ENCODE assay signal across 2 cellular contexts in the genomic region with DNA sequence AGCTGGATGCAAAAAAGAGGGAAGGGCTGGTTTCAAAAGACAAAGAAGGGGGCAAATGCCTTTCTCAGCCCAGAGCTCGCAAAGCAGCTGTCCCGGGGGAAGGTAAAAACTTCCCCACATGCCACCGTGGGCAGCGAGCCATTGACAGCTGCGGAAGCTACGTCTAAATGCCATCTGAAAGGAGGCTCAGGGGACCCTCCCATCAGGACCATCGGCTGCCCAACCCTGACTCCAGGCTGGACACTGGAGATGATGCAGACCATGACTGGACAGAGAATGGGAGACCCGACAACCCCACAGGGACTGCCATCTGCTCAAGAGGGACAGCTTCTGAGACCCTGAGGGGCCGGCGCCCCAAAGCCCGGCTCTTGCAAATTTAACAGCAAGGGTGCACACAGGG.
TF ChIP-seq lines count a peak whose summit lies in the region.

No MANE protein-coding gene starts in this region.

TF ChIP-seq in GM12891, 5 proteins besides CTCF, POLR2A, EP300 and RAD21 (continued from another document):
- TF ChIP-seq TAF1 (IDR thresholded peaks at IDR 0.05; ENCODE audit: low read depth, low read length): no peak

TF ChIP-seq in HepG2, 621 proteins besides CTCF, POLR2A, EP300 and RAD21 (continued from another document):
- TF ChIP-seq, protein P1, sequence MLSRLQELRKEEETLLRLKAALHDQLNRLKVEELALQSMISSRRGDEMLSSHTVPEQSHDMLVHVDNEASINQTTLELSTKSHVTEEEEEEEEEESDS (CRISPR knock-in tag; IDR thresholded peaks at IDR 0.05; ENCODE audit: borderline replicate concordance): no peak
- TF ChIP-seq MTA1 (CRISPR knock-in tag; IDR thresholded peaks at IDR 0.05; ENCODE audit: borderline replicate concordance) (no peak), ZNF816 (CRISPR knock-in tag; IDR thresholded peaks at IDR 0.05; ENCODE audit: borderline replicate concordance) (no peak), PRMT3 (CRISPR knock-in tag; IDR thresholded peaks at IDR 0.05; ENCODE audit: borderline replicate concordance, low read depth) (no peak), ZMAT3 (CRISPR knock-in tag; conservative IDR thresholded peaks at IDR 0.05) (no peak), ZNF484 (CRISPR knock-in tag; IDR thresholded peaks at IDR 0.05; ENCODE audit: borderline replicate concordance, low read depth) (no peak), ZNF326 (CRISPR knock-in tag; IDR thresholded peaks at IDR 0.05; ENCODE audit: borderline replicate concordance) (no peak), ZNF841 (CRISPR knock-in tag; IDR thresholded peaks at IDR 0.05; ENCODE audit: borderline replicate concordance) (no peak), GTF2F1 (IDR thresholded peaks at IDR 0.05; ENCODE audit: low read length) (no peak), ZNF530 (CRISPR knock-in tag; IDR thresholded peaks at IDR 0.05; ENCODE audit: low read depth) (no peak), SAP130 (CRISPR knock-in tag; IDR thresholded peaks at IDR 0.05; ENCODE audit: low read depth) (no peak), SIX1 (CRISPR knock-in tag; IDR thresholded peaks at IDR 0.05; ENCODE audit: borderline replicate concordance) (no peak)
- TF ChIP-seq, protein P2, sequence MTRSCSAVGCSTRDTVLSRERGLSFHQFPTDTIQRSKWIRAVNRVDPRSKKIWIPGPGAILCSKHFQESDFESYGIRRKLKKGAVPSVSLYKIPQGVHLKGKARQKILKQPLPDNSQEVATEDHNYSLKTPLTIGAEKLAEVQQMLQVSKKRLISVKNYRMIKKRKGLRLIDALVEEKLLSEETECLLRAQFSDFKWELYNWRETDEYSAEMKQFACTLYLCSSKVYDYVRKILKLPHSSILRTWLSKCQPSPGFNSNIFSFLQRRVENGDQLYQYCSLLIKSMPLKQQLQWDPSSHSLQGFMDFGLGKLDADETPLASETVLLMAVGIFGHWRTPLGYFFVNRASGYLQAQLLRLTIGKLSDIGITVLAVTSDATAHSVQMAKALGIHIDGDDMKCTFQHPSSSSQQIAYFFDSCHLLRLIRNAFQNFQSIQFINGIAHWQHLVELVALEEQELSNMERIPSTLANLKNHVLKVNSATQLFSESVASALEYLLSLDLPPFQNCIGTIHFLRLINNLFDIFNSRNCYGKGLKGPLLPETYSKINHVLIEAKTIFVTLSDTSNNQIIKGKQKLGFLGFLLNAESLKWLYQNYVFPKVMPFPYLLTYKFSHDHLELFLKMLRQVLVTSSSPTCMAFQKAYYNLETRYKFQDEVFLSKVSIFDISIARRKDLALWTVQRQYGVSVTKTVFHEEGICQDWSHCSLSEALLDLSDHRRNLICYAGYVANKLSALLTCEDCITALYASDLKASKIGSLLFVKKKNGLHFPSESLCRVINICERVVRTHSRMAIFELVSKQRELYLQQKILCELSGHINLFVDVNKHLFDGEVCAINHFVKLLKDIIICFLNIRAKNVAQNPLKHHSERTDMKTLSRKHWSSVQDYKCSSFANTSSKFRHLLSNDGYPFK (CRISPR knock-in tag; IDR thresholded peaks at IDR 0.05; ENCODE audit: borderline replicate concordance): no peak
- TF ChIP-seq, protein P3, sequence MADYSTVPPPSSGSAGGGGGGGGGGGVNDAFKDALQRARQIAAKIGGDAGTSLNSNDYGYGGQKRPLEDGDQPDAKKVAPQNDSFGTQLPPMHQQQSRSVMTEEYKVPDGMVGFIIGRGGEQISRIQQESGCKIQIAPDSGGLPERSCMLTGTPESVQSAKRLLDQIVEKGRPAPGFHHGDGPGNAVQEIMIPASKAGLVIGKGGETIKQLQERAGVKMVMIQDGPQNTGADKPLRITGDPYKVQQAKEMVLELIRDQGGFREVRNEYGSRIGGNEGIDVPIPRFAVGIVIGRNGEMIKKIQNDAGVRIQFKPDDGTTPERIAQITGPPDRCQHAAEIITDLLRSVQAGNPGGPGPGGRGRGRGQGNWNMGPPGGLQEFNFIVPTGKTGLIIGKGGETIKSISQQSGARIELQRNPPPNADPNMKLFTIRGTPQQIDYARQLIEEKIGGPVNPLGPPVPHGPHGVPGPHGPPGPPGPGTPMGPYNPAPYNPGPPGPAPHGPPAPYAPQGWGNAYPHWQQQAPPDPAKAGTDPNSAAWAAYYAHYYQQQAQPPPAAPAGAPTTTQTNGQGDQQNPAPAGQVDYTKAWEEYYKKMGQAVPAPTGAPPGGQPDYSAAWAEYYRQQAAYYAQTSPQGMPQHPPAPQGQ (CRISPR knock-in tag; IDR thresholded peaks at IDR 0.05; ENCODE audit: borderline replicate concordance): no peak
- TF ChIP-seq, protein P4, sequence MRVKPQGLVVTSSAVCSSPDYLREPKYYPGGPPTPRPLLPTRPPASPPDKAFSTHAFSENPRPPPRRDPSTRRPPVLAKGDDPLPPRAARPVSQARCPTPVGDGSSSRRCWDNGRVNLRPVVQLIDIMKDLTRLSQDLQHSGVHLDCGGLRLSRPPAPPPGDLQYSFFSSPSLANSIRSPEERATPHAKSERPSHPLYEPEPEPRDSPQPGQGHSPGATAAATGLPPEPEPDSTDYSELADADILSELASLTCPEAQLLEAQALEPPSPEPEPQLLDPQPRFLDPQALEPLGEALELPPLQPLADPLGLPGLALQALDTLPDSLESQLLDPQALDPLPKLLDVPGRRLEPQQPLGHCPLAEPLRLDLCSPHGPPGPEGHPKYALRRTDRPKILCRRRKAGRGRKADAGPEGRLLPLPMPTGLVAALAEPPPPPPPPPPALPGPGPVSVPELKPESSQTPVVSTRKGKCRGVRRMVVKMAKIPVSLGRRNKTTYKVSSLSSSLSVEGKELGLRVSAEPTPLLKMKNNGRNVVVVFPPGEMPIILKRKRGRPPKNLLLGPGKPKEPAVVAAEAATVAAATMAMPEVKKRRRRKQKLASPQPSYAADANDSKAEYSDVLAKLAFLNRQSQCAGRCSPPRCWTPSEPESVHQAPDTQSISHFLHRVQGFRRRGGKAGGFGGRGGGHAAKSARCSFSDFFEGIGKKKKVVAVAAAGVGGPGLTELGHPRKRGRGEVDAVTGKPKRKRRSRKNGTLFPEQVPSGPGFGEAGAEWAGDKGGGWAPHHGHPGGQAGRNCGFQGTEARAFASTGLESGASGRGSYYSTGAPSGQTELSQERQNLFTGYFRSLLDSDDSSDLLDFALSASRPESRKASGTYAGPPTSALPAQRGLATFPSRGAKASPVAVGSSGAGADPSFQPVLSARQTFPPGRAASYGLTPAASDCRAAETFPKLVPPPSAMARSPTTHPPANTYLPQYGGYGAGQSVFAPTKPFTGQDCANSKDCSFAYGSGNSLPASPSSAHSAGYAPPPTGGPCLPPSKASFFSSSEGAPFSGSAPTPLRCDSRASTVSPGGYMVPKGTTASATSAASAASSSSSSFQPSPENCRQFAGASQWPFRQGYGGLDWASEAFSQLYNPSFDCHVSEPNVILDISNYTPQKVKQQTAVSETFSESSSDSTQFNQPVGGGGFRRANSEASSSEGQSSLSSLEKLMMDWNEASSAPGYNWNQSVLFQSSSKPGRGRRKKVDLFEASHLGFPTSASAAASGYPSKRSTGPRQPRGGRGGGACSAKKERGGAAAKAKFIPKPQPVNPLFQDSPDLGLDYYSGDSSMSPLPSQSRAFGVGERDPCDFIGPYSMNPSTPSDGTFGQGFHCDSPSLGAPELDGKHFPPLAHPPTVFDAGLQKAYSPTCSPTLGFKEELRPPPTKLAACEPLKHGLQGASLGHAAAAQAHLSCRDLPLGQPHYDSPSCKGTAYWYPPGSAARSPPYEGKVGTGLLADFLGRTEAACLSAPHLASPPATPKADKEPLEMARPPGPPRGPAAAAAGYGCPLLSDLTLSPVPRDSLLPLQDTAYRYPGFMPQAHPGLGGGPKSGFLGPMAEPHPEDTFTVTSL (CRISPR knock-in tag; IDR thresholded peaks at IDR 0.05; ENCODE audit: borderline replicate concordance): no peak
- TF ChIP-seq, protein P5, sequence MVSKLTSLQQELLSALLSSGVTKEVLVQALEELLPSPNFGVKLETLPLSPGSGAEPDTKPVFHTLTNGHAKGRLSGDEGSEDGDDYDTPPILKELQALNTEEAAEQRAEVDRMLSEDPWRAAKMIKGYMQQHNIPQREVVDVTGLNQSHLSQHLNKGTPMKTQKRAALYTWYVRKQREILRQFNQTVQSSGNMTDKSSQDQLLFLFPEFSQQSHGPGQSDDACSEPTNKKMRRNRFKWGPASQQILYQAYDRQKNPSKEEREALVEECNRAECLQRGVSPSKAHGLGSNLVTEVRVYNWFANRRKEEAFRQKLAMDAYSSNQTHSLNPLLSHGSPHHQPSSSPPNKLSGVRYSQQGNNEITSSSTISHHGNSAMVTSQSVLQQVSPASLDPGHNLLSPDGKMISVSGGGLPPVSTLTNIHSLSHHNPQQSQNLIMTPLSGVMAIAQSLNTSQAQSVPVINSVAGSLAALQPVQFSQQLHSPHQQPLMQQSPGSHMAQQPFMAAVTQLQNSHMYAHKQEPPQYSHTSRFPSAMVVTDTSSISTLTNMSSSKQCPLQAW (CRISPR knock-in tag; IDR thresholded peaks at IDR 0.05): no peak
